ENCODE assay signal across 1 cellular context in the genomic region with DNA sequence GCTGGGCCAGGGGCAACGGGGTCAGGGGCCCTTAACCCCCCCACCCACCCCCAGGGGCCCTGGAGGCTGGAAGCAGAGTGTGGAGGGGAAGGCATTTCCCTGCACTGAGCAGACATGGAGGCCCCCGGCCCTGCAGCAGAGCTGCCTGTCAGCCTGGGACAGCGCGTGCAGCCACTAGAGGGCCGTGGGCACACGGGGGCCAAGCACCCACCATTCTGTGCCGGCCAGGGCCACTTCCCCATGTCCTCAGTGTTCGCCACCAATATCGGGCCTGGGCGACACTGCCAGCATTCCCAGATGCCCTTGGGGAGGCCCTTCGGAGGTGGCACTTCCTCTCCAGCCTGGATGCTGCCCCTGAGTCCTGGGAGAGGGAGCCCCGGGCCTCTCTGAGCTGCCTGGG.
TF ChIP-seq lines count a peak whose summit lies in the region.

No MANE protein-coding gene starts in this region.

TF ChIP-seq in GM23338, 12 proteins besides CTCF, POLR2A, EP300 and RAD21 (continued from another document):
- TF ChIP-seq, protein P1, sequence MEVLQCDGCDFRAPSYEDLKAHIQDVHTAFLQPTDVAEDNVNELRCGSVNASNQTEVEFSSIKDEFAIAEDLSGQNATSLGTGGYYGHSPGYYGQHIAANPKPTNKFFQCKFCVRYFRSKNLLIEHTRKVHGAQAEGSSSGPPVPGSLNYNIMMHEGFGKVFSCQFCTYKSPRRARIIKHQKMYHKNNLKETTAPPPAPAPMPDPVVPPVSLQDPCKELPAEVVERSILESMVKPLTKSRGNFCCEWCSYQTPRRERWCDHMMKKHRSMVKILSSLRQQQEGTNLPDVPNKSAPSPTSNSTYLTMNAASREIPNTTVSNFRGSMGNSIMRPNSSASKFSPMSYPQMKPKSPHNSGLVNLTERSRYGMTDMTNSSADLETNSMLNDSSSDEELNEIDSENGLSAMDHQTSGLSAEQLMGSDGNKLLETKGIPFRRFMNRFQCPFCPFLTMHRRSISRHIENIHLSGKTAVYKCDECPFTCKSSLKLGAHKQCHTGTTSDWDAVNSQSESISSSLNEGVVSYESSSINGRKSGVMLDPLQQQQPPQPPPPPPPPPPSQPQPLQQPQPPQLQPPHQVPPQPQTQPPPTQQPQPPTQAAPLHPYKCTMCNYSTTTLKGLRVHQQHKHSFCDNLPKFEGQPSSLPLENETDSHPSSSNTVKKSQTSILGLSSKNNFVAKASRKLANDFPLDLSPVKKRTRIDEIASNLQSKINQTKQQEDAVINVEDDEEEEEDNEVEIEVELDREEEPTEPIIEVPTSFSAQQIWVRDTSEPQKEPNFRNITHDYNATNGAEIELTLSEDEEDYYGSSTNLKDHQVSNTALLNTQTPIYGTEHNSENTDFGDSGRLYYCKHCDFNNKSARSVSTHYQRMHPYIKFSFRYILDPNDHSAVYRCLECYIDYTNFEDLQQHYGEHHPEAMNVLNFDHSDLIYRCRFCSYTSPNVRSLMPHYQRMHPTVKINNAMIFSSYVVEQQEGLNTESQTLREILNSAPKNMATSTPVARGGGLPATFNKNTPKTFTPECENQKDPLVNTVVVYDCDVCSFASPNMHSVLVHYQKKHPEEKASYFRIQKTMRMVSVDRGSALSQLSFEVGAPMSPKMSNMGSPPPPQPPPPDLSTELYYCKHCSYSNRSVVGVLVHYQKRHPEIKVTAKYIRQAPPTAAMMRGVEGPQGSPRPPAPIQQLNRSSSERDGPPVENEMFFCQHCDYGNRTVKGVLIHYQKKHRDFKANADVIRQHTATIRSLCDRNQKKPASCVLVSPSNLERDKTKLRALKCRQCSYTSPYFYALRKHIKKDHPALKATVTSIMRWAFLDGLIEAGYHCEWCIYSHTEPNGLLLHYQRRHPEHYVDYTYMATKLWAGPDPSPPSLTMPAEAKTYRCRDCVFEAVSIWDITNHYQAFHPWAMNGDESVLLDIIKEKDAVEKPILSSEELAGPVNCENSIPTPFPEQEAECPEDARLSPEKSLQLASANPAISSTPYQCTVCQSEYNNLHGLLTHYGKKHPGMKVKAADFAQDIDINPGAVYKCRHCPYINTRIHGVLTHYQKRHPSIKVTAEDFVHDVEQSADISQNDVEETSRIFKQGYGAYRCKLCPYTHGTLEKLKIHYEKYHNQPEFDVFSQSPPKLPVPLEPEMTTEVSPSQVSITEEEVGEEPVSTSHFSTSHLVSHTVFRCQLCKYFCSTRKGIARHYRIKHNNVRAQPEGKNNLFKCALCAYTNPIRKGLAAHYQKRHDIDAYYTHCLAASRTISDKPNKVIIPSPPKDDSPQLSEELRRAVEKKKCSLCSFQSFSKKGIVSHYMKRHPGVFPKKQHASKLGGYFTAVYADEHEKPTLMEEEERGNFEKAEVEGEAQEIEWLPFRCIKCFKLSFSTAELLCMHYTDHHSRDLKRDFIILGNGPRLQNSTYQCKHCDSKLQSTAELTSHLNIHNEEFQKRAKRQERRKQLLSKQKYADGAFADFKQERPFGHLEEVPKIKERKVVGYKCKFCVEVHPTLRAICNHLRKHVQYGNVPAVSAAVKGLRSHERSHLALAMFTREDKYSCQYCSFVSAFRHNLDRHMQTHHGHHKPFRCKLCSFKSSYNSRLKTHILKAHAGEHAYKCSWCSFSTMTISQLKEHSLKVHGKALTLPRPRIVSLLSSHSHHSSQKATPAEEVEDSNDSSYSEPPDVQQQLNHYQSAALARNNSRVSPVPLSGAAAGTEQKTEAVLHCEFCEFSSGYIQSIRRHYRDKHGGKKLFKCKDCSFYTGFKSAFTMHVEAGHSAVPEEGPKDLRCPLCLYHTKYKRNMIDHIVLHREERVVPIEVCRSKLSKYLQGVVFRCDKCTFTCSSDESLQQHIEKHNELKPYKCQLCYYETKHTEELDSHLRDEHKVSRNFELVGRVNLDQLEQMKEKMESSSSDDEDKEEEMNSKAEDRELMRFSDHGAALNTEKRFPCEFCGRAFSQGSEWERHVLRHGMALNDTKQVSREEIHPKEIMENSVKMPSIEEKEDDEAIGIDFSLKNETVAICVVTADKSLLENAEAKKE (CRISPR knock-in tag; IDR thresholded peaks at IDR 0.05), result no peak
- TF ChIP-seq EZH2phosphoT487 (IDR thresholded peaks at IDR 0.05; ENCODE audit: unreplicated experiment) (no peak), JUNB (IDR thresholded peaks at IDR 0.05; ENCODE audit: unreplicated experiment) (no peak), ZNF331 (CRISPR knock-in tag; IDR thresholded peaks at IDR 0.05; ENCODE audit: low read depth) (no peak), ZNF114 (CRISPR knock-in tag; IDR thresholded peaks at IDR 0.05) (no peak), CREB1 (CRISPR knock-in tag; IDR thresholded peaks at IDR 0.05; ENCODE audit: low read depth) (no peak), POLR2AphosphoS5 (IDR thresholded peaks at IDR 0.05; ENCODE audit: low read depth) (no peak)
- TF ChIP-seq, protein P2, sequence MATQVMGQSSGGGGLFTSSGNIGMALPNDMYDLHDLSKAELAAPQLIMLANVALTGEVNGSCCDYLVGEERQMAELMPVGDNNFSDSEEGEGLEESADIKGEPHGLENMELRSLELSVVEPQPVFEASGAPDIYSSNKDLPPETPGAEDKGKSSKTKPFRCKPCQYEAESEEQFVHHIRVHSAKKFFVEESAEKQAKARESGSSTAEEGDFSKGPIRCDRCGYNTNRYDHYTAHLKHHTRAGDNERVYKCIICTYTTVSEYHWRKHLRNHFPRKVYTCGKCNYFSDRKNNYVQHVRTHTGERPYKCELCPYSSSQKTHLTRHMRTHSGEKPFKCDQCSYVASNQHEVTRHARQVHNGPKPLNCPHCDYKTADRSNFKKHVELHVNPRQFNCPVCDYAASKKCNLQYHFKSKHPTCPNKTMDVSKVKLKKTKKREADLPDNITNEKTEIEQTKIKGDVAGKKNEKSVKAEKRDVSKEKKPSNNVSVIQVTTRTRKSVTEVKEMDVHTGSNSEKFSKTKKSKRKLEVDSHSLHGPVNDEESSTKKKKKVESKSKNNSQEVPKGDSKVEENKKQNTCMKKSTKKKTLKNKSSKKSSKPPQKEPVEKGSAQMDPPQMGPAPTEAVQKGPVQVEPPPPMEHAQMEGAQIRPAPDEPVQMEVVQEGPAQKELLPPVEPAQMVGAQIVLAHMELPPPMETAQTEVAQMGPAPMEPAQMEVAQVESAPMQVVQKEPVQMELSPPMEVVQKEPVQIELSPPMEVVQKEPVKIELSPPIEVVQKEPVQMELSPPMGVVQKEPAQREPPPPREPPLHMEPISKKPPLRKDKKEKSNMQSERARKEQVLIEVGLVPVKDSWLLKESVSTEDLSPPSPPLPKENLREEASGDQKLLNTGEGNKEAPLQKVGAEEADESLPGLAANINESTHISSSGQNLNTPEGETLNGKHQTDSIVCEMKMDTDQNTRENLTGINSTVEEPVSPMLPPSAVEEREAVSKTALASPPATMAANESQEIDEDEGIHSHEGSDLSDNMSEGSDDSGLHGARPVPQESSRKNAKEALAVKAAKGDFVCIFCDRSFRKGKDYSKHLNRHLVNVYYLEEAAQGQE (IDR thresholded peaks at IDR 0.05; ENCODE audit: unreplicated experiment), result no peak
- TF ChIP-seq, protein P3, sequence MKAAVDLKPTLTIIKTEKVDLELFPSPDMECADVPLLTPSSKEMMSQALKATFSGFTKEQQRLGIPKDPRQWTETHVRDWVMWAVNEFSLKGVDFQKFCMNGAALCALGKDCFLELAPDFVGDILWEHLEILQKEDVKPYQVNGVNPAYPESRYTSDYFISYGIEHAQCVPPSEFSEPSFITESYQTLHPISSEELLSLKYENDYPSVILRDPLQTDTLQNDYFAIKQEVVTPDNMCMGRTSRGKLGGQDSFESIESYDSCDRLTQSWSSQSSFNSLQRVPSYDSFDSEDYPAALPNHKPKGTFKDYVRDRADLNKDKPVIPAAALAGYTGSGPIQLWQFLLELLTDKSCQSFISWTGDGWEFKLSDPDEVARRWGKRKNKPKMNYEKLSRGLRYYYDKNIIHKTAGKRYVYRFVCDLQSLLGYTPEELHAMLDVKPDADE (IDR thresholded peaks at IDR 0.05), result no peak
